In the genomic region with DNA sequence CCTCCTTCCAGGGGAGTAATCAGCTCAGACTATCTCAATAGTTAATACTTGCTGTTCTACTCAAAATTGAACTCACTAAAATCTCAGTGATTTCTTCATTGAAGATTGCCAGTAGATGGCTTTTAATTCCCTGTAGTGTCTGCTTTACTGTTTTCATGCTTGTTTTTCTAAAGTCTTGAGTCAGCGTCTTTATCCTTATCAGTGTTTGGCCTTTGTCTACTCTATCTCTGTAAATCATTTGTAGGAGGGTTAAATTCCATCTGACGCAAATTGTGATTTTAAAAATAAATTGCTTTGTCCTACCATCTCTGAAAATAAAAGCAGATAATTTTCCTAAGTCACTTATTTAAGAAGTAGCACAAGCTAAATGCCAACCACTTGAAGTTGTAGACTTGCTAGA, we compare ENCODE assay signal across 15 cellular contexts.
"Had no signal": no experiment of that assay in that cellular context is flagged by ENCODE, and none has a peak within 500 bp of the region (broad histone marks: within the 10 kb centered on the region; RNA-seq: fewer than 3 reads in every experiment).

No MANE protein-coding gene starts in this region.

- H3K9me3 ChIP-seq: ascending aorta, breast epithelium, stomach, testis, upper lobe of right lung had no signal

- H3K4me1 ChIP-seq: breast epithelium, testis, upper lobe of right lung had no signal

- H3K27ac Mint-ChIP-seq: dendritic cell treated with granulocyte-macrophage colony-stimulating factor and Interleukin-4, amounts not matched to agents 40 ng/mL and 50 ng/mL, for 4 days had no signal

- H3K36me3 ChIP-seq: ascending aorta, breast epithelium, stomach, upper lobe of right lung had no signal

- H3K27ac ChIP-seq: ascending aorta, breast epithelium, epithelial cell of prostate, stomach, testis, upper lobe of right lung had no signal

- H3K27me3 Mint-ChIP-seq: dendritic cell treated with granulocyte-macrophage colony-stimulating factor and Interleukin-4, amounts not matched to agents 40 ng/mL and 50 ng/mL, for 4 days had no signal

- H3K9me3 Mint-ChIP-seq: dendritic cell treated with granulocyte-macrophage colony-stimulating factor and Interleukin-4, amounts not matched to agents 40 ng/mL and 50 ng/mL, for 4 days had no signal

- H3K27me3 ChIP-seq: ascending aorta, breast epithelium, stomach, testis, upper lobe of right lung had no signal

- H3K4me3 Mint-ChIP-seq: dendritic cell treated with granulocyte-macrophage colony-stimulating factor and Interleukin-4, amounts not matched to agents 40 ng/mL and 50 ng/mL, for 4 days had no signal

- ATAC-seq: upper lobe of right lung had no signal

- DNase-seq: activated CD4-positive, CD25-positive, alpha-beta regulatory T cell treated with anti-CD3 and anti-CD28 coated beads, Interleukin-2, amount 50 U/mL, for 72 hours; activated naive CD4-positive, alpha-beta T cell treated with Interleukin-2 at 50 U/mL for 16 hours; activated T-cell treated with anti-CD3 and anti-CD28 coated beads for 4 hours; cerebellar nuclear complex; effector memory CD4-positive, alpha-beta T cell; head of caudate nucleus; stimulated activated CD4-positive, alpha-beta T cell treated with anti-CD3 and anti-CD28 coated beads, Interleukin-12 subunit alpha, Interleukin-12 subunit beta, amount 100 ng/mL, for 4 hours; stimulated activated CD4-positive, alpha-beta T cell treated with anti-CD3 and anti-CD28 coated beads, Interleukin-2, amount 100 ng/mL, for 24 hours; stomach; testis; upper lobe of right lung had no signal

- H3K4me3 ChIP-seq: breast epithelium, stomach, testis, upper lobe of right lung had no signal
